In the genomic region with DNA sequence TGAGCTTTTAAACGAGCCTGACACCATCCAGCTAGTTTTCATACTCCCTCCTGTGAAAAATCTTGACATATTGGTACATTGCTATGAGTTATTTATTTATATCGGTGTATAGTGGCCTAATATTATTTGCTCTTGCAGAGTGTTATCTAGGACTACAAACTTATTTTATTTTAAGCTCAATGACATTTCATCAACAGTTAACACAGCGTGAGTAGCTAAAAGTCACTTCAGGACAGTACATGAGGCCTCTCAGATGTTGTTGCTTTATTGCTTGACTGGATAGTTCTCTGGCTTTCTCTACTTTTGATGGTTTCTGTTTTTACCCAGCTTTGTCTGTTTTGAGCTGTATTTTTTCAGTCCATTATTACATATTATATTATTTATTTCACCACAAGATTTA, we compare ENCODE assay signal across 16 cellular contexts.
DNase-seq lines count a peak whose midpoint lies in the region; ATAC-seq and TF ChIP-seq lines count a peak whose summit lies in the region.
"Had no signal": no experiment of that assay in that cellular context is flagged by ENCODE, and none has a peak within 500 bp of the region (broad histone marks: within the 10 kb centered on the region; RNA-seq: fewer than 3 reads in every experiment).

No MANE protein-coding gene starts in this region.

- no peak overlapping the region for H3K23ac ChIP-seq in trophoblast cell (ENCODE audit: low read length)

- no peak overlapping the region for H4K8ac ChIP-seq in trophoblast cell (ENCODE audit: low read depth, low read length)

- no peak for TF ChIP-seq EP300 in stomach (IDR thresholded peaks at IDR 0.05)

- H3K4me3 ChIP-seq in heart right ventricle = no peak overlapping the region
- no peak overlapping the region for H3K4me3 ChIP-seq in trophoblast cell (ENCODE audit: low read depth, low read length)
- H3K4me3 ChIP-seq in stomach = no peak overlapping the region
- no peak overlapping the region for H3K4me3 ChIP-seq in WERI-Rb-1 (ENCODE audit: low read depth, low read length)

- no peak overlapping the region for H3K18ac ChIP-seq in trophoblast cell (ENCODE audit: low read length)

- WGBS in heart right ventricle, 2 donors = 43 to 57% methylated on average over 3 of the region's 3 CpGs
- no CpG with 5 or more reads among the region's 3 CpGs for WGBS in trophoblast cell (ENCODE audit: extremely low coverage, insufficient coverage, insufficient read length)
- 40 to 64% (median 57%) methylated on average over 3 of the region's 3 CpGs for WGBS in stomach, 5 donors

- intact Hi-C loops in heart right ventricle (cut with DNase I) (loop anchor here in 9 of 10 donors (2.0 to 10.0 kb wide), 7 partner anchors 114 to 516 kb away; a partner anchor contains a TSS), stomach (cut with DNase I; ENCODE audit: low total_unique reads) (no loop called here)

- H2BK5ac ChIP-seq in trophoblast cell (ENCODE audit: low read depth, low read length, poor library complexity) = no peak overlapping the region

- no peak overlapping the region for H4K91ac ChIP-seq in trophoblast cell (ENCODE audit: low read depth, low read length)

- peaks cover 0 to 60% (median 43%) of the 10 kb centered on the region in 9 donors for H3K4me1 ChIP-seq in heart right ventricle
- peaks cover 4 to 11% of the 10 kb centered on the region in 2 experiments for H3K4me1 ChIP-seq in trophoblast cell (ENCODE audit: control insufficient read depth in 1 of 2, insufficient read depth in 2 of 2, low read length in 2 of 2)
- peaks cover 0 to 16% (median 6%) of the 10 kb centered on the region in 4 donors for H3K4me1 ChIP-seq in stomach
- H3K4me1 ChIP-seq: Caco-2 had no signal

- TF ChIP-seq POLR2A in stomach (IDR thresholded peaks at IDR 0.05) = no peak

- peaks cover 13% of the 10 kb centered on the region for H3K79me1 ChIP-seq in trophoblast cell (ENCODE audit: low read length)

- H2AFZ ChIP-seq in trophoblast cell (ENCODE audit: insufficient read depth, low read length, poor library complexity) = no peak overlapping the region

- H3K9me3 Mint-ChIP-seq in activated T-cell treated with anti-CD3 and anti-CD28 coated beads, Interleukin-2, amount 50 U/mL, for 72 hours = peaks cover 0 to 2% of the 10 kb centered on the region in 2 donors
- no peaks in the 10 kb centered on the region for H3K9me3 Mint-ChIP-seq in activated T-helper 17 cell treated with anti-CD3 and anti-CD28 coated beads, Interleukin-2, amount 50 U/mL, for 72 hours

- H2AK5ac ChIP-seq in trophoblast cell (ENCODE audit: low read length) = no peak overlapping the region

- H3K27ac ChIP-seq in heart right ventricle (peak overlapping the region; percentile 60 to 96 (median 90)), trophoblast cell (ENCODE audit: low read depth, low read length) (no peak overlapping the region), stomach (no peak overlapping the region), WERI-Rb-1 (no peak overlapping the region)

- H3K9me3 ChIP-seq in heart right ventricle = no peaks in the 10 kb centered on the region
- no peaks in the 10 kb centered on the region for H3K9me3 ChIP-seq in trophoblast cell (ENCODE audit: insufficient read depth, low read depth, low read length)
- no peaks in the 10 kb centered on the region for H3K9me3 ChIP-seq in stomach
- no peaks in the 10 kb centered on the region for H3K9me3 ChIP-seq in WERI-Rb-1 (ENCODE audit: severe bottlenecking)
- H3K9me3 ChIP-seq: Caco-2 had no signal

- H3K4me2 ChIP-seq in trophoblast cell (ENCODE audit: low read length) = no peak overlapping the region

- DNase-seq in activated T-cell treated with anti-CD3 and anti-CD28 coated beads, Interleukin-2, amount 50 U/mL, for 72 hours = no peak
- DNase-seq in activated T-cell treated with anti-CD3 and anti-CD28 coated beads for 4 hours = no peak
- no peak for DNase-seq in heart right ventricle
- no peak for DNase-seq in trophoblast cell
- no peak for DNase-seq in NCI-H1092 (lab: John Stamatoyannopoulos, UW)
- DNase-seq in stomach = no peak
- DNase-seq in WERI-Rb-1 = no peak
- DNase-seq: AML-193, Caco-2, Karpas-422, MM.1S, NCI-H1105 treated with DMSO at 0.1 percent for 48 hours, NCI-H187 treated with DMSO at 0.1 percent for 48 hours, NCI-H446 had no signal

- H3K27me3 Mint-ChIP-seq in activated T-cell treated with anti-CD3 and anti-CD28 coated beads, Interleukin-2, amount 50 U/mL, for 72 hours (ENCODE audit: low read depth) = no peaks in the 10 kb centered on the region
- no peaks in the 10 kb centered on the region for H3K27me3 Mint-ChIP-seq in activated T-helper 17 cell treated with anti-CD3 and anti-CD28 coated beads, Interleukin-2, amount 50 U/mL, for 72 hours

- no peak overlapping the region for H2BK120ac ChIP-seq in trophoblast cell (ENCODE audit: insufficient read depth, low read length, poor library complexity)

- no peak overlapping the region for H3K9ac ChIP-seq in trophoblast cell (ENCODE audit: low read length)

- no peak for ATAC-seq in activated T-cell treated with anti-CD3 and anti-CD28 coated beads, Interleukin-2, amount 50 U/mL, for 72 hours (replicated peaks in 1 of 2)
- ATAC-seq in activated T-helper 17 cell treated with anti-CD3 and anti-CD28 coated beads, Interleukin-2, amount 50 U/mL, for 72 hours (replicated peaks) = no peak
- peak in 5 of 8 donors; percentile 44 to 74 (median 62) for ATAC-seq in heart right ventricle
- ATAC-seq: HepG2 had no signal

- peak overlapping the region; percentile 17 for H2BK12ac ChIP-seq in trophoblast cell (ENCODE audit: low read length)

- H4K12ac ChIP-seq in trophoblast cell (ENCODE audit: low read depth, low read length) = no peak overlapping the region

- peak overlapping the region; percentile 88 for H3K27ac Mint-ChIP-seq in activated T-cell treated with anti-CD3 and anti-CD28 coated beads, Interleukin-2, amount 50 U/mL, for 72 hours
- peak overlapping the region; percentile 77 for H3K27ac Mint-ChIP-seq in activated T-helper 17 cell treated with anti-CD3 and anti-CD28 coated beads, Interleukin-2, amount 50 U/mL, for 72 hours

- no peaks in the 10 kb centered on the region for H3K79me2 ChIP-seq in trophoblast cell (ENCODE audit: control insufficient read depth, insufficient read depth, low read length, poor library complexity)

- peaks cover 0 to under 1% of the 10 kb centered on the region in 2 donors for H3K36me3 Mint-ChIP-seq in activated T-cell treated with anti-CD3 and anti-CD28 coated beads, Interleukin-2, amount 50 U/mL, for 72 hours (ENCODE audit: insufficient read depth in 2 of 2)
- no peaks in the 10 kb centered on the region for H3K36me3 Mint-ChIP-seq in activated T-helper 17 cell treated with anti-CD3 and anti-CD28 coated beads, Interleukin-2, amount 50 U/mL, for 72 hours (ENCODE audit: low read depth)

- no peak overlapping the region for H3K14ac ChIP-seq in trophoblast cell (ENCODE audit: low read length)

- peaks cover 46% of the 10 kb centered on the region for H3K4me1 Mint-ChIP-seq in activated T-cell treated with anti-CD3 and anti-CD28 coated beads, Interleukin-2, amount 50 U/mL, for 72 hours (ENCODE audit: low read depth)
- peaks cover 33% of the 10 kb centered on the region for H3K4me1 Mint-ChIP-seq in activated T-helper 17 cell treated with anti-CD3 and anti-CD28 coated beads, Interleukin-2, amount 50 U/mL, for 72 hours

- no peak overlapping the region for H3K4ac ChIP-seq in trophoblast cell (ENCODE audit: low read depth, low read length)

- H3K27me3 ChIP-seq in heart right ventricle (no peaks in the 10 kb centered on the region), trophoblast cell (ENCODE audit: insufficient read depth, low read length) (no peaks in the 10 kb centered on the region), stomach (no peaks in the 10 kb centered on the region), WERI-Rb-1 (ENCODE audit: insufficient read depth, low read depth, severe bottlenecking) (no peaks in the 10 kb centered on the region)

- no peak overlapping the region for H3K4me3 Mint-ChIP-seq in activated T-cell treated with anti-CD3 and anti-CD28 coated beads, Interleukin-2, amount 50 U/mL, for 72 hours
- peak overlapping the region; percentile 75 for H3K4me3 Mint-ChIP-seq in activated T-helper 17 cell treated with anti-CD3 and anti-CD28 coated beads, Interleukin-2, amount 50 U/mL, for 72 hours

- no peak for TF ChIP-seq CTCF in heart right ventricle (IDR thresholded peaks at IDR 0.05)
- no peak for TF ChIP-seq CTCF in stomach (IDR thresholded peaks at IDR 0.05)
- no peak for TF ChIP-seq CTCF in WERI-Rb-1 (IDR thresholded peaks at IDR 0.05; ENCODE audit: low read depth, low read length)

- H3K36me3 ChIP-seq in heart right ventricle (no peaks in the 10 kb centered on the region), trophoblast cell (ENCODE audit: control insufficient read depth in 1 of 2, insufficient read depth in 2 of 2, low read length in 2 of 2) (no peaks in the 10 kb centered on the region), stomach (no peaks in the 10 kb centered on the region), WERI-Rb-1 (no peaks in the 10 kb centered on the region)

Comparison
In these comparisons a context has a peak if more than half of its experiments do, and no peak if none do; other contexts are left out.
1. ATAC-seq: peak in heart right ventricle (5 of 8); none in activated T-cell treated with anti-CD3 and anti-CD28 coated beads, Interleukin-2, amount 50 U/mL, for 72 hours (0 of 2) and activated T-helper 17 cell treated with anti-CD3 and anti-CD28 coated beads, Interleukin-2, amount 50 U/mL, for 72 hours (single experiment).
2. H3K27ac ChIP-seq: peak in heart right ventricle (10 of 10); none in trophoblast cell (single experiment), stomach (0 of 5) and WERI-Rb-1 (single experiment).